ENCODE assay signal across 1 cellular context in genomic region chr20:64024141-64024990, GRCh38.
TF ChIP-seq lines count a peak whose summit lies in the region.

No MANE protein-coding gene starts in this region.

TF ChIP-seq in HepG2, 621 proteins besides CTCF, POLR2A, EP300 and RAD21 (continued from another document and continues in another):
- TF ChIP-seq, protein P1, sequence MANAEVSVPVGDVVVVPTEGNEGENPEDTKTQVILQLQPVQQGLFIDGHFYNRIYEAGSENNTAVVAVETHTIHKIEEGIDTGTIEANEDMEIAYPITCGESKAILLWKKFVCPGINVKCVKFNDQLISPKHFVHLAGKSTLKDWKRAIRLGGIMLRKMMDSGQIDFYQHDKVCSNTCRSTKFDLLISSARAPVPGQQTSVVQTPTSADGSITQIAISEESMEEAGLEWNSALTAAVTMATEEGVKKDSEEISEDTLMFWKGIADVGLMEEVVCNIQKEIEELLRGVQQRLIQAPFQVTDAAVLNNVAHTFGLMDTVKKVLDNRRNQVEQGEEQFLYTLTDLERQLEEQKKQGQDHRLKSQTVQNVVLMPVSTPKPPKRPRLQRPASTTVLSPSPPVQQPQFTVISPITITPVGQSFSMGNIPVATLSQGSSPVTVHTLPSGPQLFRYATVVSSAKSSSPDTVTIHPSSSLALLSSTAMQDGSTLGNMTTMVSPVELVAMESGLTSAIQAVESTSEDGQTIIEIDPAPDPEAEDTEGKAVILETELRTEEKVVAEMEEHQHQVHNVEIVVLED (CRISPR knock-in tag; IDR thresholded peaks at IDR 0.05; ENCODE audit: borderline replicate concordance) = peak; percentile 77; the same call in 1 of the 2 replicates
- TF ChIP-seq, protein P2, sequence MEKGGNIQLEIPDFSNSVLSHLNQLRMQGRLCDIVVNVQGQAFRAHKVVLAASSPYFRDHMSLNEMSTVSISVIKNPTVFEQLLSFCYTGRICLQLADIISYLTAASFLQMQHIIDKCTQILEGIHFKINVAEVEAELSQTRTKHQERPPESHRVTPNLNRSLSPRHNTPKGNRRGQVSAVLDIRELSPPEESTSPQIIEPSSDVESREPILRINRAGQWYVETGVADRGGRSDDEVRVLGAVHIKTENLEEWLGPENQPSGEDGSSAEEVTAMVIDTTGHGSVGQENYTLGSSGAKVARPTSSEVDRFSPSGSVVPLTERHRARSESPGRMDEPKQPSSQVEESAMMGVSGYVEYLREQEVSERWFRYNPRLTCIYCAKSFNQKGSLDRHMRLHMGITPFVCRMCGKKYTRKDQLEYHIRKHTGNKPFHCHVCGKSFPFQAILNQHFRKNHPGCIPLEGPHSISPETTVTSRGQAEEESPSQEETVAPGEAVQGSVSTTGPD (CRISPR knock-in tag; IDR thresholded peaks at IDR 0.05) = peak; percentile 91; the same call in 1 of the 2 replicates
- TF ChIP-seq, protein P3, sequence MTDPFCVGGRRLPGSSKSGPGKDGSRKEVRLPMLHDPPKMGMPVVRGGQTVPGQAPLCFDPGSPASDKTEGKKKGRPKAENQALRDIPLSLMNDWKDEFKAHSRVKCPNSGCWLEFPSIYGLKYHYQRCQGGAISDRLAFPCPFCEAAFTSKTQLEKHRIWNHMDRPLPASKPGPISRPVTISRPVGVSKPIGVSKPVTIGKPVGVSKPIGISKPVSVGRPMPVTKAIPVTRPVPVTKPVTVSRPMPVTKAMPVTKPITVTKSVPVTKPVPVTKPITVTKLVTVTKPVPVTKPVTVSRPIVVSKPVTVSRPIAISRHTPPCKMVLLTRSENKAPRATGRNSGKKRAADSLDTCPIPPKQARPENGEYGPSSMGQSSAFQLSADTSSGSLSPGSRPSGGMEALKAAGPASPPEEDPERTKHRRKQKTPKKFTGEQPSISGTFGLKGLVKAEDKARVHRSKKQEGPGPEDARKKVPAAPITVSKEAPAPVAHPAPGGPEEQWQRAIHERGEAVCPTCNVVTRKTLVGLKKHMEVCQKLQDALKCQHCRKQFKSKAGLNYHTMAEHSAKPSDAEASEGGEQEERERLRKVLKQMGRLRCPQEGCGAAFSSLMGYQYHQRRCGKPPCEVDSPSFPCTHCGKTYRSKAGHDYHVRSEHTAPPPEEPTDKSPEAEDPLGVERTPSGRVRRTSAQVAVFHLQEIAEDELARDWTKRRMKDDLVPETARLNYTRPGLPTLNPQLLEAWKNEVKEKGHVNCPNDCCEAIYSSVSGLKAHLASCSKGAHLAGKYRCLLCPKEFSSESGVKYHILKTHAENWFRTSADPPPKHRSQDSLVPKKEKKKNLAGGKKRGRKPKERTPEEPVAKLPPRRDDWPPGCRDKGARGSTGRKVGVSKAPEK (CRISPR knock-in tag; IDR thresholded peaks at IDR 0.05; ENCODE audit: borderline replicate concordance) = 0 out of 2 replicates have a peak, but pooled peaks have one; percentile 32
- peak; percentile 77 for TF ChIP-seq FOXA3 (CRISPR knock-in tag; IDR thresholded peaks at IDR 0.05)
- TF ChIP-seq ZNF317 (CRISPR knock-in tag; IDR thresholded peaks at IDR 0.05) = 0 out of 2 replicates have a peak, but pooled peaks have one; percentile 19
- no peak for TF ChIP-seq ZBTB44 (CRISPR knock-in tag; IDR thresholded peaks at IDR 0.05)
- peak; percentile 36; the same call in 1 of the 2 replicates for TF ChIP-seq FOXK2 (IDR thresholded peaks at IDR 0.05)
- peak; percentile 63 for TF ChIP-seq ZMYM4 (CRISPR knock-in tag; IDR thresholded peaks at IDR 0.05)
- peak; percentile 10 for TF ChIP-seq ZSCAN21 (CRISPR knock-in tag; IDR thresholded peaks at IDR 0.05; ENCODE audit: borderline replicate concordance)
- TF ChIP-seq ZNF468 (CRISPR knock-in tag; IDR thresholded peaks at IDR 0.05) = peak; percentile 89; the same call in 1 of the 2 replicates
- no peak; the same call in none of the 2 replicates for TF ChIP-seq TBX3 (IDR thresholded peaks at IDR 0.05; ENCODE audit: borderline replicate concordance)
- TF ChIP-seq, protein P4, sequence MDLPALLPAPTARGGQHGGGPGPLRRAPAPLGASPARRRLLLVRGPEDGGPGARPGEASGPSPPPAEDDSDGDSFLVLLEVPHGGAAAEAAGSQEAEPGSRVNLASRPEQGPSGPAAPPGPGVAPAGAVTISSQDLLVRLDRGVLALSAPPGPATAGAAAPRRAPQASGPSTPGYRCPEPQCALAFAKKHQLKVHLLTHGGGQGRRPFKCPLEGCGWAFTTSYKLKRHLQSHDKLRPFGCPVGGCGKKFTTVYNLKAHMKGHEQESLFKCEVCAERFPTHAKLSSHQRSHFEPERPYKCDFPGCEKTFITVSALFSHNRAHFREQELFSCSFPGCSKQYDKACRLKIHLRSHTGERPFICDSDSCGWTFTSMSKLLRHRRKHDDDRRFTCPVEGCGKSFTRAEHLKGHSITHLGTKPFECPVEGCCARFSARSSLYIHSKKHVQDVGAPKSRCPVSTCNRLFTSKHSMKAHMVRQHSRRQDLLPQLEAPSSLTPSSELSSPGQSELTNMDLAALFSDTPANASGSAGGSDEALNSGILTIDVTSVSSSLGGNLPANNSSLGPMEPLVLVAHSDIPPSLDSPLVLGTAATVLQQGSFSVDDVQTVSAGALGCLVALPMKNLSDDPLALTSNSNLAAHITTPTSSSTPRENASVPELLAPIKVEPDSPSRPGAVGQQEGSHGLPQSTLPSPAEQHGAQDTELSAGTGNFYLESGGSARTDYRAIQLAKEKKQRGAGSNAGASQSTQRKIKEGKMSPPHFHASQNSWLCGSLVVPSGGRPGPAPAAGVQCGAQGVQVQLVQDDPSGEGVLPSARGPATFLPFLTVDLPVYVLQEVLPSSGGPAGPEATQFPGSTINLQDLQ (CRISPR knock-in tag; IDR thresholded peaks at IDR 0.05) = 0 out of 2 replicates have a peak, but pooled peaks have one; percentile 4
- TF ChIP-seq ZNF383 (CRISPR knock-in tag; IDR thresholded peaks at IDR 0.05; ENCODE audit: borderline replicate concordance) = peak; percentile 69; the same call in 1 of the 2 replicates
- TF ChIP-seq YEATS2 (CRISPR knock-in tag; IDR thresholded peaks at IDR 0.05; ENCODE audit: borderline replicate concordance) = peak; percentile 77
- TF ChIP-seq REST (IDR thresholded peaks at IDR 0.05; ENCODE audit: borderline replicate concordance in 1 of 2, low read depth in 1 of 2, low read length in 2 of 2) = peak; percentile 64 to 89
- TF ChIP-seq GATAD2A (CRISPR knock-in tag; IDR thresholded peaks at IDR 0.05) = peak; percentile 97
- no peak for TF ChIP-seq SOX6 (IDR thresholded peaks at IDR 0.05)
- peak; percentile 98 for TF ChIP-seq SOX6 (CRISPR knock-in tag; IDR thresholded peaks at IDR 0.05)
- no peak for TF ChIP-seq KLF6 (CRISPR knock-in tag; IDR thresholded peaks at IDR 0.05)
- TF ChIP-seq, protein P5, sequence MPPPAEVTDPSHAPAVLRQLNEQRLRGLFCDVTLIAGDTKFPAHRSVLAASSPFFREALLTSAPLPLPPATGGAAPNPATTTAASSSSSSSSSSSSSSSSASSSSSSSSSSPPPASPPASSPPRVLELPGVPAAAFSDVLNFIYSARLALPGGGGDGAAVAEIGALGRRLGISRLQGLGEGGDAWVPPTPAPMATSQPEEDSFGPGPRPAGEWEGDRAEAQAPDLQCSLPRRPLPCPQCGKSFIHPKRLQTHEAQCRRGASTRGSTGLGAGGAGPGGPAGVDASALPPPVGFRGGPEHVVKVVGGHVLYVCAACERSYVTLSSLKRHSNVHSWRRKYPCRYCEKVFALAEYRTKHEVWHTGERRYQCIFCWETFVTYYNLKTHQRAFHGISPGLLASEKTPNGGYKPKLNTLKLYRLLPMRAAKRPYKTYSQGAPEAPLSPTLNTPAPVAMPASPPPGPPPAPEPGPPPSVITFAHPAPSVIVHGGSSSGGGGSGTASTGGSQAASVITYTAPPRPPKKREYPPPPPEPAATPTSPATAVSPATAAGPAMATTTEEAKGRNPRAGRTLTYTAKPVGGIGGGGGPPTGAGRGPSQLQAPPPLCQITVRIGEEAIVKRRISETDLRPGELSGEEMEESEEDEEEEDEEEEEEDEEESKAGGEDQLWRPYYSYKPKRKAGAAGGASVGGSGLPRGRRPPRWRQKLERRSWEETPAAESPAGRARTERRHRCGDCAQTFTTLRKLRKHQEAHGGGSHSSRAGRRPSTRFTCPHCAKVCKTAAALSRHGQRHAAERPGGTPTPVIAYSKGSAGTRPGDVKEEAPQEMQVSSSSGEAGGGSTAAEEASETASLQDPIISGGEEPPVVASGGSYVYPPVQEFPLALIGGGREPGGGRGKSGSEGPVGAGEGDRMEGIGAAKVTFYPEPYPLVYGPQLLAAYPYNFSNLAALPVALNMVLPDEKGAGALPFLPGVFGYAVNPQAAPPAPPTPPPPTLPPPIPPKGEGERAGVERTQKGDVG (CRISPR knock-in tag; IDR thresholded peaks at IDR 0.05; ENCODE audit: borderline replicate concordance) = no peak
- TF ChIP-seq STAT6 (CRISPR knock-in tag; IDR thresholded peaks at IDR 0.05; ENCODE audit: borderline replicate concordance) = no peak
- peak; percentile 94 for TF ChIP-seq BORCS8-MEF2B (CRISPR knock-in tag; IDR thresholded peaks at IDR 0.05)
- TF ChIP-seq, protein P6, sequence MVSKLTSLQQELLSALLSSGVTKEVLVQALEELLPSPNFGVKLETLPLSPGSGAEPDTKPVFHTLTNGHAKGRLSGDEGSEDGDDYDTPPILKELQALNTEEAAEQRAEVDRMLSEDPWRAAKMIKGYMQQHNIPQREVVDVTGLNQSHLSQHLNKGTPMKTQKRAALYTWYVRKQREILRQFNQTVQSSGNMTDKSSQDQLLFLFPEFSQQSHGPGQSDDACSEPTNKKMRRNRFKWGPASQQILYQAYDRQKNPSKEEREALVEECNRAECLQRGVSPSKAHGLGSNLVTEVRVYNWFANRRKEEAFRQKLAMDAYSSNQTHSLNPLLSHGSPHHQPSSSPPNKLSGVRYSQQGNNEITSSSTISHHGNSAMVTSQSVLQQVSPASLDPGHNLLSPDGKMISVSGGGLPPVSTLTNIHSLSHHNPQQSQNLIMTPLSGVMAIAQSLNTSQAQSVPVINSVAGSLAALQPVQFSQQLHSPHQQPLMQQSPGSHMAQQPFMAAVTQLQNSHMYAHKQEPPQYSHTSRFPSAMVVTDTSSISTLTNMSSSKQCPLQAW (CRISPR knock-in tag; IDR thresholded peaks at IDR 0.05) = peak; percentile 99
- no peak for TF ChIP-seq MAFK (conservative IDR thresholded peaks at IDR 0.05 in 1 of 2, IDR thresholded peaks at IDR 0.05 in 1 of 2; ENCODE audit: low read length in 2 of 2)
- 0 out of 2 replicates have a peak, but pooled peaks have one; percentile 73 for TF ChIP-seq NR2F2 (IDR thresholded peaks at IDR 0.05; ENCODE audit: borderline replicate concordance, low read depth)
- peak; percentile 59; the same call in 1 of the 2 replicates for TF ChIP-seq ZNF451 (CRISPR knock-in tag; IDR thresholded peaks at IDR 0.05)
- TF ChIP-seq ZKSCAN8 (CRISPR knock-in tag; IDR thresholded peaks at IDR 0.05; ENCODE audit: borderline replicate concordance) = peak; percentile 59; the same call in 1 of the 2 replicates
- no peak for TF ChIP-seq DBP (CRISPR knock-in tag; IDR thresholded peaks at IDR 0.05; ENCODE audit: not compliant biosample characterization)
- TF ChIP-seq TCF12 (IDR thresholded peaks at IDR 0.05) = no peak
- TF ChIP-seq TCF12 (CRISPR knock-in tag; IDR thresholded peaks at IDR 0.05) = no peak; the same call in 1 of the 2 replicates
